32 cellular contexts compared by ENCODE assay signal in the genomic region with DNA sequence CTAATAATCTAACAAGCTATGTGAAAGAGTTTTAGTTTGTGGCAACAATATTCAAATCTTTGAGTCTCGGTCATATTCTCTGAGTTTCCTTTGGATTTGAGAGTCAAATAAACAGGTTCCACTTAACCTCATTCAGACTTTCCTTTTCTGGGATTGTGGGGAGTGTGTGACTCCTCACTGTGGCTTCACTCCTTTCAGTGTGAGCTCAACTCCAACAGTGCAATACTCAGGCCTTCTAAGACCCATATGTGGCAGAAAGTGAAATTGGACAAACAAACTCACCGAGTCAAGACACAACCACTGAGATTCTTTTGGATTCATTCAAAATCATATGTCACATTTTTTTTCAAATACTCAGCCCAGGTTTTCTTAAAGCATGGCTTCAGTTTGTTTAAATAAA. TPM values are rescaled to one million over a fixed set of nuclear protein-coding genes. Genes with fewer than 3 reads are reported as not detected.
A peak's percentile ranks its signal among the peaks of the same experiment; 100 is the strongest.
DNase-seq lines count a peak whose midpoint lies in the region; ATAC-seq and FAIRE-seq lines count a peak whose summit lies in the region.
"Had no signal": no experiment of that assay in that cellular context is flagged by ENCODE, and none has a peak within 500 bp of the region (broad histone marks: within the 10 kb centered on the region; RNA-seq: fewer than 3 reads in every experiment).

No MANE protein-coding gene starts in this region.

- peak; percentile 77 for ATAC-seq in activated naive CD8-positive, alpha-beta T cell treated with anti-CD3 and anti-CD28 coated beads, Interleukin-2, amount 50 U/mL, for 24 hours
- ATAC-seq in HG02870 (IDR thresholded peaks at IDR 0.05; ENCODE audit: unreplicated experiment), result peak; percentile 76
- ATAC-seq in T-helper 17 cell, result no peak
- peak; percentile 55 for ATAC-seq in stimulated activated naive CD8-positive, alpha-beta T cell treated with anti-CD3 and anti-CD28 coated beads, Interleukin-15, Interleukin-2, amounts not matched to agents 100 U/mL and 50 U/mL, for 24 hours
- ATAC-seq: A549, PC-3, Right ventricle myocardium inferior, SK-N-SH treated with all-trans-retinoic acid at 6 μM for 48 hours had no signal

- H3K36me3 Mint-ChIP-seq in activated naive CD8-positive, alpha-beta T cell treated with anti-CD3 and anti-CD28 coated beads, Interleukin-2, amount 50 U/mL, for 24 hours (ENCODE audit: low read depth), result no peaks in the 10 kb centered on the region
- no peaks in the 10 kb centered on the region for H3K36me3 Mint-ChIP-seq in activated naive CD8-positive, alpha-beta T cell treated with anti-CD3 and anti-CD28 coated beads for 36 hours
- peaks cover 2% of the 10 kb centered on the region for H3K36me3 Mint-ChIP-seq in T-helper 17 cell (ENCODE audit: low read depth)

- peaks cover 4% of the 10 kb centered on the region for H3K9me3 Mint-ChIP-seq in activated naive CD8-positive, alpha-beta T cell treated with anti-CD3 and anti-CD28 coated beads, Interleukin-2, amount 50 U/mL, for 24 hours
- peaks cover 1% of the 10 kb centered on the region for H3K9me3 Mint-ChIP-seq in activated naive CD8-positive, alpha-beta T cell treated with anti-CD3 and anti-CD28 coated beads for 36 hours
- H3K9me3 Mint-ChIP-seq: CD4-positive, alpha-beta T cell had no signal

- no peak overlapping the region for H3K27ac Mint-ChIP-seq in activated naive CD8-positive, alpha-beta T cell treated with anti-CD3 and anti-CD28 coated beads, Interleukin-2, amount 50 U/mL, for 24 hours
- no peak overlapping the region for H3K27ac Mint-ChIP-seq in activated naive CD8-positive, alpha-beta T cell treated with anti-CD3 and anti-CD28 coated beads for 36 hours
- no peak overlapping the region for H3K27ac Mint-ChIP-seq in T-helper 17 cell
- H3K27ac Mint-ChIP-seq: CD4-positive, alpha-beta T cell had no signal

- no peak overlapping the region for H3K4me3 Mint-ChIP-seq in activated naive CD8-positive, alpha-beta T cell treated with anti-CD3 and anti-CD28 coated beads, Interleukin-2, amount 50 U/mL, for 24 hours
- no peak overlapping the region for H3K4me3 Mint-ChIP-seq in activated naive CD8-positive, alpha-beta T cell treated with anti-CD3 and anti-CD28 coated beads for 36 hours
- peak overlapping the region; percentile 1 for H3K4me3 Mint-ChIP-seq in T-helper 17 cell
- H3K4me3 Mint-ChIP-seq: CD4-positive, alpha-beta T cell had no signal

- FAIRE-seq in RCC 7860 (lab: Jason Lieb, UNC), result no peak
- FAIRE-seq: A549, D721Med, G401.6, GM12891, H1 had no signal

- H3K4me1 Mint-ChIP-seq in activated naive CD8-positive, alpha-beta T cell treated with anti-CD3 and anti-CD28 coated beads, Interleukin-2, amount 50 U/mL, for 24 hours, result peaks cover 5% of the 10 kb centered on the region
- H3K4me1 Mint-ChIP-seq in activated naive CD8-positive, alpha-beta T cell treated with anti-CD3 and anti-CD28 coated beads for 36 hours, result peaks cover 6% of the 10 kb centered on the region
- no peaks in the 10 kb centered on the region for H3K4me1 Mint-ChIP-seq in T-helper 17 cell

- H3K9me3 ChIP-seq in T-helper 17 cell (ENCODE audit: control insufficient read depth, low read length, poor library complexity, severe bottlenecking), result no peaks in the 10 kb centered on the region
- H3K9me3 ChIP-seq: SJCRH30 had no signal

- no peak for DNase-seq in activated naive CD8-positive, alpha-beta T cell treated with anti-CD3 and anti-CD28 coated beads, Interleukin-2, amount 50 U/mL, for 24 hours
- DNase-seq in activated naive CD8-positive, alpha-beta T cell treated with anti-CD3 and anti-CD28 coated beads for 36 hours, result no peak
- no peak for DNase-seq in T-helper 17 cell
- DNase-seq in stimulated activated naive CD8-positive, alpha-beta T cell treated with anti-CD3 and anti-CD28 coated beads, Interleukin-15, Interleukin-2, amounts not matched to agents 100 U/mL and 50 U/mL, for 24 hours, result no peak
- no peak for DNase-seq in RCC 7860 (ENCODE audit: low spot score)
- no peak for DNase-seq in DMS53 (lab: John Stamatoyannopoulos, UW)
- DNase-seq: AML-193; CD4-positive, alpha-beta T cell; HCEC 1CT; Karpas-422; NCI-H1092 treated with DMSO at 0.1 percent for 48 hours; NCI-H1436; NCI-H187; NCI-H2081 treated with DMSO at 0.1 percent for 48 hours; NCI-H2171; NCI-H226; NCI-H510A; NCI-H748 treated with DMSO at 0.1 percent for 48 hours; PC-3; SJCRH30 had no signal

- peaks cover 11% of the 10 kb centered on the region for H3K27me3 Mint-ChIP-seq in activated naive CD8-positive, alpha-beta T cell treated with anti-CD3 and anti-CD28 coated beads, Interleukin-2, amount 50 U/mL, for 24 hours
- H3K27me3 Mint-ChIP-seq in activated naive CD8-positive, alpha-beta T cell treated with anti-CD3 and anti-CD28 coated beads for 36 hours, result peaks cover 15% of the 10 kb centered on the region
- peaks cover 31% of the 10 kb centered on the region for H3K27me3 Mint-ChIP-seq in T-helper 17 cell

RNA-seq across cellular contexts. Expression of gene SLC9A4, which starts 25.4 kb away (rescaled TPM):
- not detected for total RNA-seq in activated naive CD8-positive, alpha-beta T cell treated with anti-CD3 and anti-CD28 coated beads for 36 hours
- under 1 TPM; 0.12 to 0.18 TPM for total RNA-seq in T-helper 17 cell
- total RNA-seq: CD4-positive, alpha-beta T cell; Daoy; H1; HT-29; M059J; Right ventricle myocardium inferior; RPMI7951 had no signal
